15 cellular contexts compared by ENCODE assay signal in genomic region chr1:211333906-211334305, GRCh38. TPM values are rescaled to one million over a fixed set of nuclear protein-coding genes. Genes with fewer than 3 reads are reported as not detected.
DNase-seq lines count a peak whose midpoint lies in the region; ATAC-seq and TF ChIP-seq lines count a peak whose summit lies in the region.
"Had no signal": no experiment of that assay in that cellular context is flagged by ENCODE, and none has a peak within 500 bp of the region (broad histone marks: within the 10 kb centered on the region; RNA-seq: fewer than 3 reads in every experiment).

No MANE protein-coding gene starts in this region.

- H3K4me3 ChIP-seq in CD8-positive, alpha-beta memory T cell (ENCODE audit: low read length), result no peak overlapping the region
- H3K4me3 ChIP-seq: esophagus muscularis mucosa had no signal

- peaks cover 91 to 98% (median 97%) of the 10 kb centered on the region in 3 donors for H3K4me1 Mint-ChIP-seq in CD8-positive, alpha-beta memory T cell
- H3K4me1 Mint-ChIP-seq in HFFc6 (ENCODE audit: low read depth) (peaks cover 62% of the 10 kb centered on the region), naive B cell (peaks cover 82 to 100% (median 96%) of the 10 kb centered on the region in 3 donors)
- H3K4me1 Mint-ChIP-seq in activated CD8-positive, alpha-beta T cell treated with anti-CD3 and anti-CD28 coated beads, Interleukin-2, amount 10 ng/mL, durations not matched to agents 7 days and 5 days (ENCODE audit: low read depth), result peaks cover 93% of the 10 kb centered on the region

- no peaks in the 10 kb centered on the region for H3K9me3 Mint-ChIP-seq in CD8-positive, alpha-beta memory T cell
- no peaks in the 10 kb centered on the region for H3K9me3 Mint-ChIP-seq in HFFc6
- H3K9me3 Mint-ChIP-seq in activated CD8-positive, alpha-beta T cell treated with anti-CD3 and anti-CD28 coated beads, Interleukin-2, amount 10 ng/mL, durations not matched to agents 7 days and 5 days (ENCODE audit: insufficient read depth), result no peaks in the 10 kb centered on the region
- H3K9me3 Mint-ChIP-seq in naive B cell, result no peaks in the 10 kb centered on the region
- H3K9me3 Mint-ChIP-seq: dendritic cell treated with granulocyte-macrophage colony-stimulating factor and Interleukin-4, amounts not matched to agents 40 ng/mL and 50 ng/mL, for 4 days had no signal

- H3K36me3 Mint-ChIP-seq in CD8-positive, alpha-beta memory T cell, result peaks cover 0 to 22% (median 11%) of the 10 kb centered on the region in 3 donors
- H3K36me3 Mint-ChIP-seq in HFFc6 (ENCODE audit: low read depth) (no peaks in the 10 kb centered on the region; the same call in 1 of the 2 replicates), naive B cell (peaks cover 6 to 21% of the 10 kb centered on the region in 2 donors)
- H3K36me3 Mint-ChIP-seq in activated CD8-positive, alpha-beta T cell treated with anti-CD3 and anti-CD28 coated beads, Interleukin-2, amount 10 ng/mL, durations not matched to agents 7 days and 5 days (ENCODE audit: low read depth), result peaks cover 69% of the 10 kb centered on the region

- peaks cover 0 to 2% of the 10 kb centered on the region in 2 donors for H3K27me3 Mint-ChIP-seq in CD8-positive, alpha-beta memory T cell
- H3K27me3 Mint-ChIP-seq in HFFc6 (ENCODE audit: insufficient read depth) (peaks cover 4% of the 10 kb centered on the region), naive B cell (no peaks in the 10 kb centered on the region)
- no peaks in the 10 kb centered on the region for H3K27me3 Mint-ChIP-seq in activated CD8-positive, alpha-beta T cell treated with anti-CD3 and anti-CD28 coated beads, Interleukin-2, amount 10 ng/mL, durations not matched to agents 7 days and 5 days (ENCODE audit: low read depth)
- H3K27me3 Mint-ChIP-seq: dendritic cell treated with granulocyte-macrophage colony-stimulating factor and Interleukin-4, amounts not matched to agents 40 ng/mL and 50 ng/mL, for 4 days had no signal

- no peaks in the 10 kb centered on the region for H3K36me3 ChIP-seq in CD8-positive, alpha-beta memory T cell (ENCODE audit: insufficient read depth, low read length)

- CTCF ChIA-PET in CD8-positive, alpha-beta memory T cell (lab: Charles Lee), result interaction anchor here (3.4 kb wide), 1 partner anchor 11 kb away, joined by 18 read pairs; no protein-coding TSS in a partner anchor
- CTCF ChIA-PET in activated CD8-positive, alpha-beta T cell treated with anti-CD3 and anti-CD28 coated beads, Interleukin-2, amount 10 ng/mL, durations not matched to agents 7 days and 5 days (lab: Charles Lee), result interaction anchor here (0.8 to 1.3 kb wide), 2 partner anchors 11 to 142 kb away, joined by 3 to 8 read pairs; no protein-coding TSS in a partner anchor

- H3K27ac ChIP-seq in CD8-positive, alpha-beta memory T cell (ENCODE audit: low read depth, low read length), result no peak overlapping the region
- H3K27ac ChIP-seq: esophagus muscularis mucosa had no signal

- DNase-seq in CD8-positive, alpha-beta memory T cell, result no peak
- DNase-seq in HFFc6, result no peak
- DNase-seq in activated CD8-positive, alpha-beta T cell treated with anti-CD3 and anti-CD28 coated beads, Interleukin-2, amount 10 ng/mL, durations not matched to agents 7 days and 5 days, result peak; percentile 19
- no peak for DNase-seq in naive B cell
- no peak for DNase-seq in NCI-H2171 treated with DMSO at 0.1 percent for 48 hours (lab: John Stamatoyannopoulos, UW)
- no peak for DNase-seq in NCI-H226
- DNase-seq in stimulated activated naive CD4-positive, alpha-beta T cell (lab: John Stamatoyannopoulos, UW), result no peak
- DNase-seq: aorta; HCEC 1CT; left cardiac atrium; NCI-H1092; stimulated activated CD4-positive, alpha-beta T cell treated with anti-CD3 and anti-CD28 coated beads, Interleukin-12 subunit alpha, Interleukin-12 subunit beta, amount 100 ng/mL, for 4 hours had no signal

- H3K4me3 Mint-ChIP-seq in CD8-positive, alpha-beta memory T cell, result peak overlapping the region in 4 of 7 donors; percentile 9 to 34 (median 20)
- no peak overlapping the region for H3K4me3 Mint-ChIP-seq in HFFc6
- H3K4me3 Mint-ChIP-seq in activated CD8-positive, alpha-beta T cell treated with anti-CD3 and anti-CD28 coated beads, Interleukin-2, amount 10 ng/mL, durations not matched to agents 7 days and 5 days, result no peak overlapping the region
- H3K4me3 Mint-ChIP-seq in naive B cell, result peak overlapping the region; percentile 0 to 95 (median 72)
- H3K4me3 Mint-ChIP-seq: dendritic cell treated with granulocyte-macrophage colony-stimulating factor and Interleukin-4, amounts not matched to agents 40 ng/mL and 50 ng/mL, for 4 days had no signal

- peak overlapping the region; percentile 62 to 96 (median 82) for H3K27ac Mint-ChIP-seq in CD8-positive, alpha-beta memory T cell
- peak overlapping the region; percentile 2; the same call in 1 of the 2 replicates for H3K27ac Mint-ChIP-seq in HFFc6
- H3K27ac Mint-ChIP-seq in activated CD8-positive, alpha-beta T cell treated with anti-CD3 and anti-CD28 coated beads, Interleukin-2, amount 10 ng/mL, durations not matched to agents 7 days and 5 days, result peak overlapping the region; percentile 74
- peak overlapping the region; percentile 72 to 96 (median 94) for H3K27ac Mint-ChIP-seq in naive B cell
- H3K27ac Mint-ChIP-seq: dendritic cell treated with granulocyte-macrophage colony-stimulating factor and Interleukin-4, amounts not matched to agents 40 ng/mL and 50 ng/mL, for 4 days had no signal

- H3K9me3 ChIP-seq in CD8-positive, alpha-beta memory T cell (ENCODE audit: low read length), result no peaks in the 10 kb centered on the region
- H3K9me3 ChIP-seq: esophagus muscularis mucosa had no signal

- TF ChIP-seq CTCF in HFFc6 (IDR thresholded peaks at IDR 0.05), result no peak

- H3K4me1 ChIP-seq in CD8-positive, alpha-beta memory T cell (ENCODE audit: insufficient read depth, low read length), result peaks cover 92% of the 10 kb centered on the region

- ATAC-seq in activated CD8-positive, alpha-beta T cell treated with anti-CD3 and anti-CD28 coated beads, Interleukin-2, amount 10 ng/mL, durations not matched to agents 7 days and 5 days, result no peak
- ATAC-seq in naive B cell (ENCODE audit: low read depth in 2 of 2), result no peak
- ATAC-seq: HepG2, left cardiac atrium had no signal

- H3K27me3 ChIP-seq in CD8-positive, alpha-beta memory T cell (ENCODE audit: insufficient read depth, low read length, poor library complexity, severe bottlenecking), result no peaks in the 10 kb centered on the region
- H3K27me3 ChIP-seq: esophagus muscularis mucosa had no signal

- POLR2A ChIA-PET in CD8-positive, alpha-beta memory T cell (lab: Charles Lee), result no interaction called here
- POLR2A ChIA-PET in activated CD8-positive, alpha-beta T cell treated with anti-CD3 and anti-CD28 coated beads, Interleukin-2, amount 10 ng/mL, durations not matched to agents 7 days and 5 days (lab: Charles Lee), result no interaction called here

RNA-seq across cellular contexts. Expression of gene TRAF5, which starts 7.3 kb away (rescaled TPM):
- 10 to 100 TPM; 30.7 to 33.7 TPM for total RNA-seq in CD8-positive, alpha-beta memory T cell
- 38.3 TPM for polyA plus RNA-seq in CD8-positive, alpha-beta memory T cell
- total RNA-seq in HFFc6 (2021; fragmentation: NEBNext Ultra II Directional; extraction: Animal tissue kit (Norgen Biotek cat#: 25700)), result 10 to 100 TPM in 1 of 6 experiments, 1 to 10 TPM in 5; 7.7 to 12.3 (median 8.7) TPM
- total RNA-seq in activated CD8-positive, alpha-beta T cell treated with anti-CD3 and anti-CD28 coated beads, Interleukin-2, amount 10 ng/mL, durations not matched to agents 7 days and 5 days, result 10 to 100 TPM; 61.1 to 64.4 TPM
- polyA plus RNA-seq in naive B cell (ENCODE audit: low read depth in 6 of 6), result 100 to 1,000 TPM in 1 of 6 donors, 10 to 100 TPM in 5; 41.1 to 105 (median 80.3) TPM

Comparison
In these comparisons a context has a peak if more than half of its experiments do, and no peak if none do; other contexts are left out.
1. H3K27ac Mint-ChIP-seq: peak in every context shown above with its lines; median percentile 94 in naive B cell; 82 in CD8-positive, alpha-beta memory T cell; 74 in activated CD8-positive, alpha-beta T cell treated with anti-CD3 and anti-CD28 coated beads, Interleukin-2, amount 10 ng/mL, durations not matched to agents 7 days and 5 days; 2 in HFFc6.
2. H3K4me3 Mint-ChIP-seq: peak in CD8-positive, alpha-beta memory T cell (4 of 7) and naive B cell (8 of 8); none in HFFc6 (single experiment) and activated CD8-positive, alpha-beta T cell treated with anti-CD3 and anti-CD28 coated beads, Interleukin-2, amount 10 ng/mL, durations not matched to agents 7 days and 5 days (single experiment).